19 cellular contexts compared by ENCODE assay signal in genomic region chr20:46772901-46773300, GRCh38.
DNase-seq lines count a peak whose midpoint lies in the region; ATAC-seq and TF ChIP-seq lines count a peak whose summit lies in the region.
"Had no signal": no experiment of that assay in that cellular context is flagged by ENCODE, and none has a peak within 500 bp of the region (broad histone marks: within the 10 kb centered on the region; RNA-seq: fewer than 3 reads in every experiment).

No MANE protein-coding gene starts in this region.

- H2BK5ac ChIP-seq in H9 (ENCODE audit: insufficient read length, low read length) (no peak overlapping the region), trophoblast cell (ENCODE audit: low read depth, low read length, poor library complexity) (no peak overlapping the region)

- no peaks in the 10 kb centered on the region for H4K20me1 ChIP-seq in H9 (ENCODE audit: control insufficient read depth, insufficient read depth, insufficient read length)
- H4K20me1 ChIP-seq: BLaER1 had no signal

- H3K79me2 ChIP-seq in H9 (ENCODE audit: insufficient read depth, low read length), result no peaks in the 10 kb centered on the region
- H3K79me2 ChIP-seq in trophoblast cell (ENCODE audit: control insufficient read depth, insufficient read depth, low read length, poor library complexity), result no peaks in the 10 kb centered on the region

- no peak overlapping the region for H2BK15ac ChIP-seq in H9 (ENCODE audit: low read depth, low read length)

- H3K4me2 ChIP-seq in H9 (ENCODE audit: insufficient read depth, insufficient read length, low read length) (no peak overlapping the region), trophoblast cell (ENCODE audit: low read length) (no peak overlapping the region)

- no peak overlapping the region for H2BK20ac ChIP-seq in H9 (ENCODE audit: low read depth, low read length, poor library complexity, severe bottlenecking)

- H3K27ac ChIP-seq in H9 (ENCODE audit: insufficient read length, low read depth, low read length) (no peak overlapping the region), trophoblast cell (ENCODE audit: low read depth, low read length) (no peak overlapping the region)
- H3K27ac ChIP-seq: ascending aorta, BLaER1, heart left ventricle, SJSA1 had no signal

- H3K27ac Mint-ChIP-seq in H9, result no peak overlapping the region

- H3K4me3 ChIP-seq in fibroblast of villous mesenchyme (ENCODE audit: low read depth, low read length) (no peak overlapping the region), trophoblast cell (ENCODE audit: low read depth, low read length) (no peak overlapping the region)
- H3K4me3 ChIP-seq: ascending aorta, BLaER1, heart left ventricle, SJSA1 had no signal

- no CpG with 5 or more reads among the region's 10 CpGs for WGBS in H9 (ENCODE audit: extremely low coverage, insufficient read length, low lambda C conversion rate)
- no CpG with 5 or more reads among the region's 10 CpGs for WGBS in trophoblast cell (ENCODE audit: extremely low coverage, insufficient coverage, insufficient read length)

- no peaks in the 10 kb centered on the region for H3K23me2 ChIP-seq in H9 (ENCODE audit: insufficient read length, low read depth, low read length, poor library complexity, severe bottlenecking)

- DNase-seq in H9 (no peak), RPMI7951 (ENCODE audit: low read depth) (peak; percentile 20), fibroblast of villous mesenchyme (ENCODE audit: low read depth) (no peak), trophoblast cell (peak; percentile 33 to 66), left colon (no peak), DMS153 treated with DMSO at 0.1 percent for 48 hours (lab: John Stamatoyannopoulos, UW; ENCODE audit: unreplicated experiment) (no peak), cerebellar nuclear complex (lab: John Stamatoyannopoulos, UW) (no peak)
- DNase-seq: activated CD4-positive, alpha-beta T cell treated with anti-CD3 and anti-CD28 coated beads for 4 hours; activated CD8-positive, alpha-beta memory T cell treated with anti-CD3 and anti-CD28 coated beads, Interleukin-2, amount 50 U/mL, for 48 hours; activated naive CD4-positive, alpha-beta T cell treated with Interleukin-2 at 50 U/mL for 16 hours; DMS53; heart left ventricle; NCI-H1417 treated with DMSO at 0.1 percent for 48 hours; NCI-H345; substantia nigra had no signal

- H3K36me3 Mint-ChIP-seq in H9 (ENCODE audit: insufficient read depth in 1 of 3, low read depth in 3 of 3), result no peaks in the 10 kb centered on the region; a peak in 2 of 7 replicates

- intact Hi-C loops in left colon (cut with DNase I, micrococcal nuclease), result no loop called here

- H3T11ph ChIP-seq in H9 (ENCODE audit: low read length), result no peak overlapping the region

- H3K4ac ChIP-seq in H9 (ENCODE audit: low read depth, low read length), result no peak overlapping the region
- H3K4ac ChIP-seq in trophoblast cell (ENCODE audit: low read depth, low read length), result no peak overlapping the region

- H3K9me3 Mint-ChIP-seq in H9, result no peaks in the 10 kb centered on the region

- H3K14ac ChIP-seq in H9 (ENCODE audit: insufficient read depth, low read length), result no peak overlapping the region
- H3K14ac ChIP-seq in trophoblast cell (ENCODE audit: low read length), result no peak overlapping the region

- H2AFZ ChIP-seq in H9 (ENCODE audit: low read length) (no peak overlapping the region), trophoblast cell (ENCODE audit: insufficient read depth, low read length, poor library complexity) (no peak overlapping the region)

- H4K8ac ChIP-seq in H9 (replicated peaks; ENCODE audit: insufficient read length, low read depth, low read length) (no peak overlapping the region), trophoblast cell (ENCODE audit: low read depth, low read length) (no peak overlapping the region)

- H3K27me3 ChIP-seq in H9 (ENCODE audit: insufficient read depth, low read length) (no peaks in the 10 kb centered on the region), trophoblast cell (ENCODE audit: insufficient read depth, low read length) (no peaks in the 10 kb centered on the region)
- H3K27me3 ChIP-seq: ascending aorta, BLaER1, SJSA1 had no signal

- TF ChIP-seq CTCF in H9 (conservative IDR thresholded peaks at IDR 0.05), result peak; percentile 57; the same call in 2 of the 3 replicates
- peak; percentile 32 for TF ChIP-seq CTCF in fibroblast of villous mesenchyme (IDR thresholded peaks at IDR 0.05; ENCODE audit: insufficient read depth, low read depth, low read length)

- no peak overlapping the region for H3K56ac ChIP-seq in H9 (ENCODE audit: insufficient read length, low read depth, low read length)

- H3K9ac ChIP-seq in H9 (ENCODE audit: extremely low read depth, insufficient read length, low read length), result no peak overlapping the region
- H3K9ac ChIP-seq in trophoblast cell (ENCODE audit: low read length), result no peak overlapping the region
- H3K9ac ChIP-seq: BLaER1 had no signal

- H2AK5ac ChIP-seq in H9 (ENCODE audit: insufficient read length, low read length) (no peak overlapping the region), trophoblast cell (ENCODE audit: low read length) (no peak overlapping the region)

- H2BK12ac ChIP-seq in H9 (ENCODE audit: insufficient read length, low read depth, low read length) (no peak overlapping the region), trophoblast cell (ENCODE audit: low read length) (no peak overlapping the region)

- H3K18ac ChIP-seq in H9 (ENCODE audit: insufficient read length, low read depth, low read length) (no peak overlapping the region), trophoblast cell (ENCODE audit: low read length) (no peak overlapping the region)

- H4K91ac ChIP-seq in H9 (ENCODE audit: insufficient read length, low read depth, low read length) (no peak overlapping the region), trophoblast cell (ENCODE audit: low read depth, low read length) (no peak overlapping the region)

- H3K23ac ChIP-seq in H9 (ENCODE audit: insufficient read length, low read depth, low read length) (no peak overlapping the region), trophoblast cell (ENCODE audit: low read length) (no peak overlapping the region)

- H4K5ac ChIP-seq in H9 (ENCODE audit: insufficient read length, low read depth, low read length), result no peak overlapping the region

- H3K4me1 ChIP-seq in H9 (ENCODE audit: insufficient read depth, low read length), result no peaks in the 10 kb centered on the region
- H3K4me1 ChIP-seq in trophoblast cell (ENCODE audit: control insufficient read depth in 1 of 2, insufficient read depth in 2 of 2, low read length in 2 of 2), result peaks cover 0 to 8% of the 10 kb centered on the region in 2 experiments
- H3K4me1 ChIP-seq: ascending aorta, heart left ventricle, SJSA1 had no signal

- no peak for ATAC-seq in left colon
- ATAC-seq: heart left ventricle, sciatic nerve had no signal

- H2BK120ac ChIP-seq in H9 (ENCODE audit: low read depth, low read length, poor library complexity, severe bottlenecking) (no peak overlapping the region), trophoblast cell (ENCODE audit: insufficient read depth, low read length, poor library complexity) (no peak overlapping the region)

- peaks cover 9 to 10% of the 10 kb centered on the region in 2 experiments; a peak in 3 of 4 replicates for H3K4me1 Mint-ChIP-seq in H9

- H3K9me3 ChIP-seq in H9 (ENCODE audit: control insufficient read depth, low read depth, low read length) (no peaks in the 10 kb centered on the region), trophoblast cell (ENCODE audit: insufficient read depth, low read depth, low read length) (no peaks in the 10 kb centered on the region)
- H3K9me3 ChIP-seq: ascending aorta, BLaER1, heart left ventricle, SJSA1 had no signal

- no peaks in the 10 kb centered on the region; the same call in 1 of the 2 replicates for H3K27me3 Mint-ChIP-seq in H9 (ENCODE audit: low read depth)

- H3K79me1 ChIP-seq in H9 (ENCODE audit: insufficient read depth, low read depth, low read length, poor library complexity, severe bottlenecking) (no peaks in the 10 kb centered on the region), trophoblast cell (ENCODE audit: low read length) (no peaks in the 10 kb centered on the region)

- H4K12ac ChIP-seq in trophoblast cell (ENCODE audit: low read depth, low read length), result no peak overlapping the region

- no peak overlapping the region for H3K4me3 Mint-ChIP-seq in H9

- no peaks in the 10 kb centered on the region for H3K36me3 ChIP-seq in trophoblast cell (ENCODE audit: control insufficient read depth in 1 of 2, insufficient read depth in 2 of 2, low read length in 2 of 2)
- H3K36me3 ChIP-seq: ascending aorta, BLaER1, heart left ventricle, SJSA1 had no signal

Comparison
In these comparisons a context has a peak if more than half of its experiments do, and no peak if none do; other contexts are left out.
1. DNase-seq: peak in RPMI7951 (single experiment) and trophoblast cell (2 of 2); none in H9 (single experiment), fibroblast of villous mesenchyme (single experiment), left colon (0 of 2), DMS153 treated with DMSO at 0.1 percent for 48 hours (single experiment) and cerebellar nuclear complex (0 of 2).